In the genomic region with DNA sequence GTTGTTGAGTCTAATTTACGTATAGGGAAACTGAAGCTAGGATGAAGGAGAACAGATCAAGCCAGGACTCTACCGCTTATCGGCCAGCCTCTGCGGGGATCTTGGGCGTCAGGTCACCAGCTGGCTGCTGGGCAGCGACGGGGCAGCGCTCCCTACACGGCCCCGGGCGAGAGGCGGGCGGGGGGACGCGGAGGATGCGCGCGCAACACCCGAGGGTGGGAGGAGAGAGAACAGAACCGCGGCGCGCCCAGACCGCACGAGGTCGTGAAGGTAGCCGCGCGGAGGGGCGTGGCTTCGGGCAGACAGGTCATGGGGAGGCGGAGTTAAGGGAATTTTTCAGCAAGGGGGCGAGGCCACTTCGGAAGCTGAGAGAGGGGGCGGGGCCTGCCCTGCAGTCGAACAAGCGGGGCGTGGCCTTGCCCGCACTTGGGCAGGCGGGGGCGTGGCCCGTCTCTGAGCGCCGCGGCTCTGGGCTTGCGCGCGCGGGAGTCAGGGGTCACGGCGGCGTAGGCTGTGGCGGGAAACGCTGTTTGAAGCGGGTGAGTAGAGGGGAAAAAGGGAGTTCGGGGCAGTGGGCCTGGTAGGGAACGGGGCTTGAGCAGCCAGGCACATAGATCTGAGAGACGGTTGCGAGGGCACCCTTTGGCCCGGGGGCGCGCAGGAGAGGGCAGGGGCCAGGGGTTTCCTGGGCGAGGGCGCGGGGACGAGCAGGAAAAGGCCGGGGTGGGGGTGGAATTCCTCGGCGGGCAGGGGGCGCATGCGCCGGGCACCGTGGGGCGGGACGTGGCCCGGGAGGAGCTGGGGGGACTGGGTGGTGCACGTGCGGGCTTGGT, we compare ENCODE assay signal across 1 cellular context.
TF ChIP-seq lines count a peak whose summit lies in the region.

A gene (plus strand): TSS at position 496 of the 833 bp plus-strand sequence. CDS start 14,505 bp downstream, outside the sequence.

TF ChIP-seq in HepG2, 621 proteins besides CTCF, POLR2A, EP300 and RAD21 (continued from another document and continues in another):
- TF ChIP-seq, protein P1, sequence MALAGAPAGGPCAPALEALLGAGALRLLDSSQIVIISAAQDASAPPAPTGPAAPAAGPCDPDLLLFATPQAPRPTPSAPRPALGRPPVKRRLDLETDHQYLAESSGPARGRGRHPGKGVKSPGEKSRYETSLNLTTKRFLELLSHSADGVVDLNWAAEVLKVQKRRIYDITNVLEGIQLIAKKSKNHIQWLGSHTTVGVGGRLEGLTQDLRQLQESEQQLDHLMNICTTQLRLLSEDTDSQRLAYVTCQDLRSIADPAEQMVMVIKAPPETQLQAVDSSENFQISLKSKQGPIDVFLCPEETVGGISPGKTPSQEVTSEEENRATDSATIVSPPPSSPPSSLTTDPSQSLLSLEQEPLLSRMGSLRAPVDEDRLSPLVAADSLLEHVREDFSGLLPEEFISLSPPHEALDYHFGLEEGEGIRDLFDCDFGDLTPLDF (CRISPR knock-in tag; IDR thresholded peaks at IDR 0.05): peak; percentile 96
- TF ChIP-seq YY1 (IDR thresholded peaks at IDR 0.05; ENCODE audit: insufficient read depth, insufficient replicate concordance, low read depth, low read length): no peak
- TF ChIP-seq SAP130 (CRISPR knock-in tag; IDR thresholded peaks at IDR 0.05; ENCODE audit: low read depth): peak; percentile 80
- TF ChIP-seq RBM39 (IDR thresholded peaks at IDR 0.05; ENCODE audit: low read depth, low read length, poor library complexity, severe bottlenecking): peak; percentile 40
- TF ChIP-seq KLF9 (CRISPR knock-in tag; IDR thresholded peaks at IDR 0.05; ENCODE audit: low read depth): 0 out of 2 replicates have a peak, but pooled peaks have one; percentile 69
- TF ChIP-seq, protein P2, sequence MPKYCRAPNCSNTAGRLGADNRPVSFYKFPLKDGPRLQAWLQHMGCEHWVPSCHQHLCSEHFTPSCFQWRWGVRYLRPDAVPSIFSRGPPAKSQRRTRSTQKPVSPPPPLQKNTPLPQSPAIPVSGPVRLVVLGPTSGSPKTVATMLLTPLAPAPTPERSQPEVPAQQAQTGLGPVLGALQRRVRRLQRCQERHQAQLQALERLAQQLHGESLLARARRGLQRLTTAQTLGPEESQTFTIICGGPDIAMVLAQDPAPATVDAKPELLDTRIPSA (CRISPR knock-in tag; IDR thresholded peaks at IDR 0.05; ENCODE audit: borderline replicate concordance): no peak
- 0 out of 2 replicates have a peak, but pooled peaks have one; percentile 53 for TF ChIP-seq ZNF776 (CRISPR knock-in tag; IDR thresholded peaks at IDR 0.05)
- TF ChIP-seq POLR2AphosphoS5 (IDR thresholded peaks at IDR 0.05; ENCODE audit: low read depth, low read length): peak; percentile 72
- no peak for TF ChIP-seq ZNF124 (CRISPR knock-in tag; IDR thresholded peaks at IDR 0.05)
- TF ChIP-seq, protein P3, sequence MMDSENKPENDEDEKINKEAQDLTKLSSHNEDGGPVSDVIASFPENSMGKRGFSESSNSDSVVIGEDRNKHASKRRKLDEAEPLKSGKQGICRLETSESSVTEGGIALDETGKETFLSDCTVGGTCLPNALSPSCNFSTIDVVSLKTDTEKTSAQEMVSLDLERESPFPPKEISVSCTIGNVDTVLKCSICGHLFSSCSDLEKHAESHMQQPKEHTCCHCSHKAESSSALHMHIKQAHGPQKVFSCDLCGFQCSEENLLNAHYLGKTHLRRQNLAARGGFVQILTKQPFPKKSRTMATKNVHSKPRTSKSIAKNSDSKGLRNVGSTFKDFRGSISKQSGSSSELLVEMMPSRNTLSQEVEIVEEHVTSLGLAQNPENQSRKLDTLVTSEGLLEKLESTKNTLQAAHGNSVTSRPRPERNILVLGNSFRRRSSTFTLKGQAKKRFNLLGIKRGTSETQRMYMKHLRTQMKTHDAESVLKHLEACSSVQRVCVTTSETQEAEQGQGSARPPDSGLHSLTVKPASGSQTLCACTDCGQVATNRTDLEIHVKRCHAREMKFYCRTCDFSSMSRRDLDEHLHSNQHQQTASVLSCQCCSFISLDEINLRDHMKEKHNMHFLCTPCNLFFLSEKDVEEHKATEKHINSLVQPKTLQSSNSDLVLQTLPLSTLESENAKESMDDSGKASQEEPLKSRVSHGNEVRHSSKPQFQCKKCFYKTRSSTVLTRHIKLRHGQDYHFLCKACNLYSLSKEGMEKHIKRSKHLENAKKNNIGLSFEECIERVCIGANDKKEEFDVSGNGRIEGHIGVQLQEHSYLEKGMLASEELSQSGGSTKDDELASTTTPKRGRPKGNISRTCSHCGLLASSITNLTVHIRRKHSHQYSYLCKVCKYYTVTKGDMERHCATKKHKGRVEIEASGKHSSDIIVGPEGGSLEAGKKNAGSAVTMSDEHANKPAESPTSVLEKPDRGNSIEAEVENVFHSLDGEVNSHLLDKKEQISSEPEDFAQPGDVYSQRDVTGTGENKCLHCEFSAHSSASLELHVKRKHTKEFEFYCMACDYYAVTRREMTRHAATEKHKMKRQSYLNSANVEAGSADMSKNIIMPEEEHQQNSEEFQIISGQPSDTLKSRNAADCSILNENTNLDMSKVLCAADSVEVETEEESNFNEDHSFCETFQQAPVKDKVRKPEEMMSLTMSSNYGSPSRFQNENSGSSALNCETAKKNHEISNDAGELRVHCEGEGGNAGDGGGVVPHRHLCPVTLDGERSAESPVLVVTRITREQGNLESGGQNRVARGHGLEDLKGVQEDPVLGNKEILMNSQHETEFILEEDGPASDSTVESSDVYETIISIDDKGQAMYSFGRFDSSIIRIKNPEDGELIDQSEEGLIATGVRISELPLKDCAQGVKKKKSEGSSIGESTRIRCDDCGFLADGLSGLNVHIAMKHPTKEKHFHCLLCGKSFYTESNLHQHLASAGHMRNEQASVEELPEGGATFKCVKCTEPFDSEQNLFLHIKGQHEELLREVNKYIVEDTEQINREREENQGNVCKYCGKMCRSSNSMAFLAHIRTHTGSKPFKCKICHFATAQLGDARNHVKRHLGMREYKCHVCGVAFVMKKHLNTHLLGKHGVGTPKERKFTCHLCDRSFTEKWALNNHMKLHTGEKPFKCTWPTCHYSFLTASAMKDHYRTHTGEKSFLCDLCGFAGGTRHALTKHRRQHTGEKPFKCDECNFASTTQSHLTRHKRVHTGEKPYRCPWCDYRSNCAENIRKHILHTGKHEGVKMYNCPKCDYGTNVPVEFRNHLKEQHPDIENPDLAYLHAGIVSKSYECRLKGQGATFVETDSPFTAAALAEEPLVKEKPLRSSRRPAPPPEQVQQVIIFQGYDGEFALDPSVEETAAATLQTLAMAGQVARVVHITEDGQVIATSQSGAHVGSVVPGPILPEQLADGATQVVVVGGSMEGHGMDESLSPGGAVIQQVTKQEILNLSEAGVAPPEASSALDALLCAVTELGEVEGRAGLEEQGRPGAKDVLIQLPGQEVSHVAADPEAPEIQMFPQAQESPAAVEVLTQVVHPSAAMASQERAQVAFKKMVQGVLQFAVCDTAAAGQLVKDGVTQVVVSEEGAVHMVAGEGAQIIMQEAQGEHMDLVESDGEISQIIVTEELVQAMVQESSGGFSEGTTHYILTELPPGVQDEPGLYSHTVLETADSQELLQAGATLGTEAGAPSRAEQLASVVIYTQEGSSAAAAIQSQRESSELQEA (CRISPR knock-in tag; IDR thresholded peaks at IDR 0.05; ENCODE audit: not compliant biosample characterization): peak; percentile 68
- peak; percentile 68; the same call in 1 of the 2 replicates for TF ChIP-seq ZSCAN25 (CRISPR knock-in tag; IDR thresholded peaks at IDR 0.05)
- TF ChIP-seq, protein P4, sequence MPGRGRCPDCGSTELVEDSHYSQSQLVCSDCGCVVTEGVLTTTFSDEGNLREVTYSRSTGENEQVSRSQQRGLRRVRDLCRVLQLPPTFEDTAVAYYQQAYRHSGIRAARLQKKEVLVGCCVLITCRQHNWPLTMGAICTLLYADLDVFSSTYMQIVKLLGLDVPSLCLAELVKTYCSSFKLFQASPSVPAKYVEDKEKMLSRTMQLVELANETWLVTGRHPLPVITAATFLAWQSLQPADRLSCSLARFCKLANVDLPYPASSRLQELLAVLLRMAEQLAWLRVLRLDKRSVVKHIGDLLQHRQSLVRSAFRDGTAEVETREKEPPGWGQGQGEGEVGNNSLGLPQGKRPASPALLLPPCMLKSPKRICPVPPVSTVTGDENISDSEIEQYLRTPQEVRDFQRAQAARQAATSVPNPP (CRISPR knock-in tag; IDR thresholded peaks at IDR 0.05): no peak; the same call in 1 of the 2 replicates
- TF ChIP-seq BCL6 (CRISPR knock-in tag; IDR thresholded peaks at IDR 0.05): peak; percentile 6; the same call in 1 of the 2 replicates
- TF ChIP-seq ZNF136 (CRISPR knock-in tag; IDR thresholded peaks at IDR 0.05; ENCODE audit: low read depth): peak; percentile 96; the same call in 1 of the 2 replicates
- TF ChIP-seq, protein P5, sequence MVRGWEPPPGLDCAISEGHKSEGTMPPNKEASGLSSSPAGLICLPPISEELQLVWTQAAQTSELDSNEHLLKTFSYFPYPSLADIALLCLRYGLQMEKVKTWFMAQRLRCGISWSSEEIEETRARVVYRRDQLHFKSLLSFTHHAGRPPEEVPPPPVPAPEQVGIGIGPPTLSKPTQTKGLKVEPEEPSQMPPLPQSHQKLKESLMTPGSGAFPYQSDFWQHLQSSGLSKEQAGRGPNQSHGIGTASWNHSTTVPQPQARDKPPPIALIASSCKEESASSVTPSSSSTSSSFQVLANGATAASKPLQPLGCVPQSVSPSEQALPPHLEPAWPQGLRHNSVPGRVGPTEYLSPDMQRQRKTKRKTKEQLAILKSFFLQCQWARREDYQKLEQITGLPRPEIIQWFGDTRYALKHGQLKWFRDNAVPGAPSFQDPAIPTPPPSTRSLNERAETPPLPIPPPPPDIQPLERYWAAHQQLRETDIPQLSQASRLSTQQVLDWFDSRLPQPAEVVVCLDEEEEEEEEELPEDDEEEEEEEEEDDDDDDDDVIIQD (CRISPR knock-in tag; IDR thresholded peaks at IDR 0.05; ENCODE audit: low read depth): 0 out of 2 replicates have a peak, but pooled peaks have one; percentile 10
- TF ChIP-seq ZNF747 (CRISPR knock-in tag; IDR thresholded peaks at IDR 0.05; ENCODE audit: borderline replicate concordance): 0 out of 2 replicates have a peak, but pooled peaks have one; percentile 27
- TF ChIP-seq, protein P6, sequence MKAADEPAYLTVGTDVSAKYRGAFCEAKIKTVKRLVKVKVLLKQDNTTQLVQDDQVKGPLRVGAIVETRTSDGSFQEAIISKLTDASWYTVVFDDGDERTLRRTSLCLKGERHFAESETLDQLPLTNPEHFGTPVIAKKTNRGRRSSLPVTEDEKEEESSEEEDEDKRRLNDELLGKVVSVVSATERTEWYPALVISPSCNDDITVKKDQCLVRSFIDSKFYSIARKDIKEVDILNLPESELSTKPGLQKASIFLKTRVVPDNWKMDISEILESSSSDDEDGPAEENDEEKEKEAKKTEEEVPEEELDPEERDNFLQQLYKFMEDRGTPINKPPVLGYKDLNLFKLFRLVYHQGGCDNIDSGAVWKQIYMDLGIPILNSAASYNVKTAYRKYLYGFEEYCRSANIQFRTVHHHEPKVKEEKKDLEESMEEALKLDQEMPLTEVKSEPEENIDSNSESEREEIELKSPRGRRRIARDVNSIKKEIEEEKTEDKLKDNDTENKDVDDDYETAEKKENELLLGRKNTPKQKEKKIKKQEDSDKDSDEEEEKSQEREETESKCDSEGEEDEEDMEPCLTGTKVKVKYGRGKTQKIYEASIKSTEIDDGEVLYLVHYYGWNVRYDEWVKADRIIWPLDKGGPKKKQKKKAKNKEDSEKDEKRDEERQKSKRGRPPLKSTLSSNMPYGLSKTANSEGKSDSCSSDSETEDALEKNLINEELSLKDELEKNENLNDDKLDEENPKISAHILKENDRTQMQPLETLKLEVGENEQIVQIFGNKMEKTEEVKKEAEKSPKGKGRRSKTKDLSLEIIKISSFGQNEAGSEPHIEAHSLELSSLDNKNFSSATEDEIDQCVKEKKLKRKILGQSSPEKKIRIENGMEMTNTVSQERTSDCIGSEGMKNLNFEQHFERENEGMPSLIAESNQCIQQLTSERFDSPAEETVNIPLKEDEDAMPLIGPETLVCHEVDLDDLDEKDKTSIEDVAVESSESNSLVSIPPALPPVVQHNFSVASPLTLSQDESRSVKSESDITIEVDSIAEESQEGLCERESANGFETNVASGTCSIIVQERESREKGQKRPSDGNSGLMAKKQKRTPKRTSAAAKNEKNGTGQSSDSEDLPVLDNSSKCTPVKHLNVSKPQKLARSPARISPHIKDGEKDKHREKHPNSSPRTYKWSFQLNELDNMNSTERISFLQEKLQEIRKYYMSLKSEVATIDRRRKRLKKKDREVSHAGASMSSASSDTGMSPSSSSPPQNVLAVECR (CRISPR knock-in tag; IDR thresholded peaks at IDR 0.05; ENCODE audit: borderline replicate concordance): peak; percentile 87
- TF ChIP-seq, protein P7, sequence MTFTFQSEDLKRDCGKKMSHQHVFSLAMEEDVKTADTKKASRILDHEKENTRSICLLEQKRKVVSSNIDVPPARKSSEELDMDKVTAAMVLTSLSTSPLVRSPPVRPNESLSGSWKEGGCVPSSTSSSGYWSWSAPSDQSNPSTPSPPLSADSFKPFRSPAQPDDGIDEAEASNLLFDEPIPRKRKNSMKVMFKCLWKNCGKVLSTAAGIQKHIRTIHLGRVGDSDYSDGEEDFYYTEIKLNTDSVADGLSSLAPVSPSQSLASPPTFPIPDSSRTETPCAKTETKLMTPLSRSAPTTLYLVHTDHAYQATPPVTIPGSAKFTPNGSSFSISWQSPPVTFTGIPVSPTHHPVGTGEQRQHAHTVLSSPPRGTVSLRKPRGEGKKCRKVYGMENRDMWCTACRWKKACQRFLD (CRISPR knock-in tag; IDR thresholded peaks at IDR 0.05; ENCODE audit: borderline replicate concordance): peak; percentile 42; the same call in 1 of the 2 replicates
- TF ChIP-seq MED1 (CRISPR knock-in tag; IDR thresholded peaks at IDR 0.05): peak; percentile 16; the same call in 1 of the 2 replicates
- peak; percentile 86 for TF ChIP-seq DR1 (CRISPR knock-in tag; IDR thresholded peaks at IDR 0.05)
- TF ChIP-seq RARA (CRISPR knock-in tag; IDR thresholded peaks at IDR 0.05): peak; percentile 16; the same call in 1 of the 2 replicates
- peak; percentile 57; the same call in 1 of the 2 replicates for TF ChIP-seq DMAP1 (CRISPR knock-in tag; IDR thresholded peaks at IDR 0.05)
- peak; percentile 94 for TF ChIP-seq ZNF547 (CRISPR knock-in tag; IDR thresholded peaks at IDR 0.05)
- TF ChIP-seq SMC3 (IDR thresholded peaks at IDR 0.05; ENCODE audit: low read length): no peak; the same call in 1 of the 2 replicates
- TF ChIP-seq, protein P8, sequence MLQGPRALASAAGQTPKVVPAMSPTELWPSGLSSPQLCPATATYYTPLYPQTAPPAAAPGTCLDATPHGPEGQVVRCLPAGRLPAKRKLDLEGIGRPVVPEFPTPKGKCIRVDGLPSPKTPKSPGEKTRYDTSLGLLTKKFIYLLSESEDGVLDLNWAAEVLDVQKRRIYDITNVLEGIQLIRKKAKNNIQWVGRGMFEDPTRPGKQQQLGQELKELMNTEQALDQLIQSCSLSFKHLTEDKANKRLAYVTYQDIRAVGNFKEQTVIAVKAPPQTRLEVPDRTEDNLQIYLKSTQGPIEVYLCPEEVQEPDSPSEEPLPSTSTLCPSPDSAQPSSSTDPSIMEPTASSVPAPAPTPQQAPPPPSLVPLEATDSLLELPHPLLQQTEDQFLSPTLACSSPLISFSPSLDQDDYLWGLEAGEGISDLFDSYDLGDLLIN (CRISPR knock-in tag; IDR thresholded peaks at IDR 0.05; ENCODE audit: borderline replicate concordance): peak; percentile 87; the same call in 1 of the 2 replicates
- TF ChIP-seq ELF1 (CRISPR knock-in tag; IDR thresholded peaks at IDR 0.05): 0 out of 2 replicates have a peak, but pooled peaks have one; percentile 12
- no peak for TF ChIP-seq NAIF1 (CRISPR knock-in tag; IDR thresholded peaks at IDR 0.05; ENCODE audit: borderline replicate concordance)
